In genomic region chr14:96117997-96118790, GRCh38 we compare ENCODE assay signal across 22 cellular contexts.
DNase-seq lines count a peak whose midpoint lies in the region; ATAC-seq, FAIRE-seq and TF ChIP-seq lines count a peak whose summit lies in the region.
"Had no signal": no experiment of that assay in that cellular context is flagged by ENCODE, and none has a peak within 500 bp of the region (broad histone marks: within the 10 kb centered on the region; RNA-seq: fewer than 3 reads in every experiment).

No MANE protein-coding gene starts in this region.

- H2BK120ac ChIP-seq in IMR-90 (ENCODE audit: low read depth, low read length): peak overlapping the region; percentile 90

- H3K9me3 ChIP-seq in IMR-90 (ENCODE audit: control insufficient read depth, insufficient read depth, low read length): peaks cover 3% of the 10 kb centered on the region
- H3K9me3 ChIP-seq in left lung: peaks cover 0 to 6% of the 10 kb centered on the region in 2 donors
- H3K9me3 ChIP-seq in smooth muscle cell (replicated peaks; ENCODE audit: low read depth): no peaks in the 10 kb centered on the region
- H3K9me3 ChIP-seq in kidney (ENCODE audit: control insufficient read depth in 1 of 2, low read length in 2 of 2): peaks cover 3% of the 10 kb centered on the region in 2 donors
- H3K9me3 ChIP-seq: Peyer's patch had no signal

- no peak overlapping the region for H2AK9ac ChIP-seq in IMR-90 (replicated peaks; ENCODE audit: low read depth, low read length, poor library complexity)

- H2AFZ ChIP-seq in IMR-90 (replicated peaks; ENCODE audit: low read length, poor library complexity) (no peak overlapping the region), smooth muscle cell (ENCODE audit: low read depth) (no peak overlapping the region)

- TF ChIP-seq CTCF in IMR-90 (conservative IDR thresholded peaks at IDR 0.05; ENCODE audit: low read depth, low read length): no peak
- no peak for TF ChIP-seq CTCF in left lung (IDR thresholded peaks at IDR 0.05)
- TF ChIP-seq CTCF in smooth muscle cell (IDR thresholded peaks at IDR 0.05; ENCODE audit: borderline replicate concordance, insufficient read depth, poor library complexity, severe bottlenecking): no peak
- TF ChIP-seq CTCF in kidney (IDR thresholded peaks at IDR 0.05; ENCODE audit: borderline replicate concordance, extremely low read depth, insufficient read depth): no peak

- WGBS in IMR-90 (ENCODE audit: extremely low coverage in 2 of 2, insufficient read length in 1 of 2), 2 experiments: no CpG with 5 or more reads among the region's 10 CpGs
- WGBS in smooth muscle cell (ENCODE audit: low lambda C conversion rate): 62% methylated on average over 10 of the region's 10 CpGs

- no TSS peak for BruUV-seq in IMR-90 (replicated peaks; lab: Mats Ljungman, UMichigan)

- H3K79me2 ChIP-seq in smooth muscle cell (ENCODE audit: low read depth): no peaks in the 10 kb centered on the region

- peak overlapping the region; percentile 92 for H2BK20ac ChIP-seq in IMR-90 (ENCODE audit: low read depth, low read length)

- intact Hi-C loops in IMR-90 (cut with micrococcal nuclease) (no loop called here), left lung (cut with DNase I) (no loop called here), kidney (cut with DNase I) (no loop called here)

- TF ChIP-seq POLR2A in IMR-90 (IDR thresholded peaks at IDR 0.05; ENCODE audit: low read depth, low read length): no peak

- TF ChIP-seq RAD21 in IMR-90 (IDR thresholded peaks at IDR 0.05; ENCODE audit: low read length): no peak

- H3K9ac ChIP-seq in IMR-90 (ENCODE audit: low read depth, low read length) (no peak overlapping the region), smooth muscle cell (ENCODE audit: low read depth) (peak overlapping the region; percentile 1), kidney (ENCODE audit: low read length in 2 of 2) (no peak overlapping the region)
- H3K9ac ChIP-seq: BLaER1 treated with 17β-estradiol and CSF1 and Interleukin-3, amounts not matched to agents 10 nM and 100 nM had no signal

- H4K8ac ChIP-seq in IMR-90 (ENCODE audit: low read depth in 2 of 2, low read length in 2 of 2): peak overlapping the region; percentile 73 to 89

- peak overlapping the region; percentile 91 for H2BK15ac ChIP-seq in IMR-90 (ENCODE audit: low read depth, low read length)

- H3K14ac ChIP-seq in IMR-90 (replicated peaks; ENCODE audit: low read depth, low read length): peak overlapping the region; percentile 86

- H3K27ac ChIP-seq in IMR-90 (ENCODE audit: insufficient read depth, low read length): peak overlapping the region; percentile 26
- no peak overlapping the region for H3K27ac ChIP-seq in left lung
- H3K27ac ChIP-seq in smooth muscle cell (ENCODE audit: low read depth): peak overlapping the region; percentile 65
- no peak overlapping the region for H3K27ac ChIP-seq in kidney (ENCODE audit: low read depth in 2 of 2, low read length in 2 of 2)
- H3K27ac ChIP-seq: BLaER1 treated with 17β-estradiol and CSF1 and Interleukin-3, amounts not matched to agents 10 nM and 100 nM; Peyer's patch had no signal

- peak overlapping the region; percentile 54 for H3K4ac ChIP-seq in IMR-90 (ENCODE audit: low read depth, low read length)

- no peaks in the 10 kb centered on the region for H3K27me3 ChIP-seq in IMR-90 (ENCODE audit: control insufficient read depth, insufficient read depth, low read length)
- no peaks in the 10 kb centered on the region for H3K27me3 ChIP-seq in left lung
- no peaks in the 10 kb centered on the region for H3K27me3 ChIP-seq in smooth muscle cell (ENCODE audit: low read depth)
- H3K27me3 ChIP-seq: BLaER1 treated with 17β-estradiol and CSF1 and Interleukin-3, amounts not matched to agents 10 nM and 100 nM; Peyer's patch had no signal

- H2AK5ac ChIP-seq in IMR-90 (ENCODE audit: low read depth, low read length): peak overlapping the region; percentile 83

- ATAC-seq in IMR-90 (ENCODE audit: low read depth) (no peak), left lung (peak; percentile 22), HG02588 (IDR thresholded peaks at IDR 0.05; ENCODE audit: unreplicated experiment) (no peak)
- ATAC-seq: CD8-positive, alpha-beta T cell had no signal

- no peaks in the 10 kb centered on the region for H3K36me3 ChIP-seq in IMR-90 (ENCODE audit: control insufficient read depth, insufficient read depth, low read length)
- H3K36me3 ChIP-seq in left lung: no peaks in the 10 kb centered on the region
- H3K36me3 ChIP-seq in smooth muscle cell (ENCODE audit: low read depth): no peaks in the 10 kb centered on the region
- no peaks in the 10 kb centered on the region for H3K36me3 ChIP-seq in kidney (ENCODE audit: control insufficient read depth in 1 of 2, insufficient read depth in 2 of 2, low read length in 2 of 2)
- H3K36me3 ChIP-seq: BLaER1 treated with 17β-estradiol and CSF1 and Interleukin-3, amounts not matched to agents 10 nM and 100 nM; Peyer's patch had no signal

- peak overlapping the region; percentile 64 for H4K5ac ChIP-seq in IMR-90 (ENCODE audit: low read depth, low read length)

- CTCF ChIA-PET in IMR-90 (lab: Yijun Ruan, JAX): interaction anchor here (0.8 to 1.8 kb wide), 2 partner anchors 17 kb away, joined by 4 to 5 read pairs; no protein-coding TSS in a partner anchor

- no peak for DNase-seq in IMR-90
- peak; percentile 40 for DNase-seq in SK-MEL-5 (ENCODE audit: low read depth, low spot score)
- DNase-seq in left lung: no peak
- no peak for DNase-seq in smooth muscle cell (lab: John Stamatoyannopoulos, UW; ENCODE audit: unreplicated experiment)
- no peak for DNase-seq in occipital lobe (lab: John Stamatoyannopoulos, UW)
- DNase-seq in kidney: no peak
- DNase-seq: CD8-positive, alpha-beta T cell; GOT3; HCEC 1CT; KG1; NCI-H1092; NCI-H1436; NCI-H1930; NCI-H226; NCI-H510A treated with DMSO at 0.1 percent for 48 hours; NCI-H774; NK-92 treated with Interleukin-12 subunit alpha and Interleukin-12 subunit beta, amount 100 ng/mL, for 24 hours had no signal

- FAIRE-seq in kidney (lab: Jason Lieb, UNC): no peak
- FAIRE-seq: G401.6, GM18507 had no signal

- H4K91ac ChIP-seq in IMR-90 (ENCODE audit: insufficient read depth, low read depth, low read length): peak overlapping the region; percentile 97

- in situ Hi-C loops in IMR-90 (cut with MboI; ENCODE audit: low sequenced_read_pairs): no loop called here
- in situ Hi-C loops in SK-MEL-5 (cut with HindIII; ENCODE audit: low pct_unique_long_range_greater_than_20kb, low sequenced_read_pairs): no loop called here

- peaks cover 28% of the 10 kb centered on the region for H3K4me1 ChIP-seq in IMR-90 (ENCODE audit: control insufficient read depth, insufficient read depth, low read length)
- no peaks in the 10 kb centered on the region for H3K4me1 ChIP-seq in left lung
- peaks cover 9% of the 10 kb centered on the region for H3K4me1 ChIP-seq in smooth muscle cell (ENCODE audit: low read depth)
- H3K4me1 ChIP-seq in kidney (ENCODE audit: control insufficient read depth in 1 of 2, insufficient read depth in 1 of 2, low read depth in 1 of 2, low read length in 2 of 2): peaks cover 0 to 3% of the 10 kb centered on the region in 2 donors
- H3K4me1 ChIP-seq: Peyer's patch had no signal

- dilution Hi-C loops in IMR-90 (cut with HindIII; ENCODE audit: low sequenced_read_pairs, unreplicated experiment): no loop called here

- H3K9me1 ChIP-seq in IMR-90 (ENCODE audit: insufficient read depth, low read length): peaks cover 11% of the 10 kb centered on the region

- peaks cover 0 to 4% of the 10 kb centered on the region in 2 experiments; a peak in 3 of 4 replicates for H3K79me1 ChIP-seq in IMR-90 (ENCODE audit: low read depth in 1 of 2, low read length in 2 of 2)

- H3K4me3 ChIP-seq in IMR-90 (ENCODE audit: insufficient read depth, low read depth, low read length) (no peak overlapping the region), left lung (no peak overlapping the region), smooth muscle cell (no peak overlapping the region), kidney (ENCODE audit: low read length in 2 of 2) (no peak overlapping the region)
- H3K4me3 ChIP-seq: BLaER1 treated with 17β-estradiol and CSF1 and Interleukin-3, amounts not matched to agents 10 nM and 100 nM; Peyer's patch had no signal

- H3K4me2 ChIP-seq in IMR-90 (ENCODE audit: low read depth, low read length): no peak overlapping the region
- H3K4me2 ChIP-seq in smooth muscle cell: peak overlapping the region; percentile 34

- peak overlapping the region; percentile 85 for H2BK5ac ChIP-seq in IMR-90 (ENCODE audit: low read depth, low read length, poor library complexity, severe bottlenecking)

- POLR2A ChIA-PET in IMR-90 (lab: Charles Lee; ENCODE audit: unreplicated experiment): no interaction called here

- no peak overlapping the region for H3K56ac ChIP-seq in IMR-90 (ENCODE audit: extremely low read depth, insufficient read depth, low read length)

- H3F3A ChIP-seq in smooth muscle cell (ENCODE audit: low read depth): peaks cover 24% of the 10 kb centered on the region

- peak overlapping the region; percentile 74 for H3K18ac ChIP-seq in IMR-90 (ENCODE audit: low read depth, low read length)

- no peak overlapping the region for H3K23ac ChIP-seq in IMR-90 (ENCODE audit: low read depth, low read length)

- no peaks in the 10 kb centered on the region for H4K20me1 ChIP-seq in IMR-90 (ENCODE audit: insufficient read depth, low read length)
- no peaks in the 10 kb centered on the region for H4K20me1 ChIP-seq in smooth muscle cell (ENCODE audit: low read depth)
- H4K20me1 ChIP-seq: BLaER1 treated with 17β-estradiol and CSF1 and Interleukin-3, amounts not matched to agents 10 nM and 100 nM had no signal

TF ChIP-seq in IMR-90, 13 proteins besides CTCF, POLR2A, EP300 and RAD21 (continues in another document):
- TF ChIP-seq, protein P1, sequence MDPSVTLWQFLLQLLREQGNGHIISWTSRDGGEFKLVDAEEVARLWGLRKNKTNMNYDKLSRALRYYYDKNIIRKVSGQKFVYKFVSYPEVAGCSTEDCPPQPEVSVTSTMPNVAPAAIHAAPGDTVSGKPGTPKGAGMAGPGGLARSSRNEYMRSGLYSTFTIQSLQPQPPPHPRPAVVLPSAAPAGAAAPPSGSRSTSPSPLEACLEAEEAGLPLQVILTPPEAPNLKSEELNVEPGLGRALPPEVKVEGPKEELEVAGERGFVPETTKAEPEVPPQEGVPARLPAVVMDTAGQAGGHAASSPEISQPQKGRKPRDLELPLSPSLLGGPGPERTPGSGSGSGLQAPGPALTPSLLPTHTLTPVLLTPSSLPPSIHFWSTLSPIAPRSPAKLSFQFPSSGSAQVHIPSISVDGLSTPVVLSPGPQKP (IDR thresholded peaks at IDR 0.05; ENCODE audit: borderline replicate concordance, low read depth, low read length): no peak
- TF ChIP-seq FOS (IDR thresholded peaks at IDR 0.05; ENCODE audit: low read depth, low read length) (no peak), NFE2L2 (IDR thresholded peaks at IDR 0.05; ENCODE audit: low read depth, low read length) (no peak), CEBPB (IDR thresholded peaks at IDR 0.05; ENCODE audit: low read depth, low read length) (no peak), USF2 (IDR thresholded peaks at IDR 0.05; ENCODE audit: low read depth, low read length) (no peak)

Comparison
In these comparisons a context has a peak if more than half of its experiments do, and no peak if none do; other contexts are left out.
1. H3K27ac ChIP-seq: peak in IMR-90 (single experiment) and smooth muscle cell (single experiment); none in left lung (0 of 2) and kidney (0 of 2).